In the genomic region with DNA sequence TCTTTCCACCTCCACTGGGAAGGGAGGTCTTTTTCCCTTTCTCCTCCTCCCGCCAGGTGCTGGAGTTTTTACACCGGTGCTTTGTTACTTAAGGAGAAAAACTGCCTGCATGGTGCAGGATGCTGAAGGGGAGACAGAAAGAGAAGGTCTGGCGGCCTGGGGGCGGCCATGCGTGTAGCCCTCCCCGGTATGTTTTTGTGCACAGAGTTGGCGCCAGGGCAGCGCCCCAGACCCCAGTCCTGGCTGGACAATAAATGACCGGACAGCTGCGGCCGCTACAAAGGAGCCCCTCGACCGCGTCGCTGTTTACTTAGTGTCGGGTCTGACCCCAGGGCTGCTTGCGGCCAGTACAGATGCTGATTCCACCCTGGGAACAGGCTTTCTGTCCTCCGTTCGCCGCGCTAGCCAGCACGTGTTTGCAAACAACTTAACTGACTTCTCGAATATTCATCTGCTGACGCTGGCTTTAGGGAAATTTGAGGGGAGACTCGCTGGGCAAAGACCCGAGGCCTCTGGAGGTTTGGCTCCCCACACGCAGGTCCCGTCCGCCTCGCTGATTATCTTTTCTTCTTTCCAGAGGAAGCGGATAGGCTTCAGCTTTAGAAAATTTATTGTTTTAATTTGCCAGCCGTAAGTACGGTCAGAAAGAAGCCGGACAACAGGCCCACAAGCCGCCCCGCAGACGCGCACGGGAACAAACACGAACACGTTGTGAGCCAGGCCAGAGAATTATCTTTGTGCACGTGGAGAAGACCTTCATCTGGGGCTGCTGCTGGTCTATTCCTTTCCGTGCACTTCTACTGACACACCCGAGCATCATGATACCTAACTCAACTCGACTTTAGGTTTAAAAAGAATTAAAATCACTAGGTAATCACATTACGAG, we compare ENCODE assay signal across 19 cellular contexts. TPM values are rescaled to one million over a fixed set of nuclear protein-coding genes. Genes with fewer than 3 reads are reported as not detected.
"Had no signal": no experiment of that assay in that cellular context is flagged by ENCODE, and none has a peak within 500 bp of the region (broad histone marks: within the 10 kb centered on the region; RNA-seq: fewer than 3 reads in every experiment).

No MANE protein-coding gene starts in this region.

- ATAC-seq: activated CD4-positive, alpha-beta T cell treated with anti-CD3 and anti-CD28 coated beads for 36 hours; esophagus mucosa; stimulated activated naive CD8-positive, alpha-beta T cell treated with anti-CD3 and anti-CD28 coated beads, Interleukin-15, amount 100 ng/mL, for 72 hours had no signal

- H3K4me1 ChIP-seq: adrenal gland, testis had no signal

- H3K4me3 ChIP-seq: adrenal gland, testis had no signal

- DNase-seq: activated CD4-positive, alpha-beta T cell treated with anti-CD3 and anti-CD28 coated beads for 36 hours; activated CD8-positive, alpha-beta memory T cell treated with anti-CD3 and anti-CD28 coated beads for 24 hours; activated naive CD4-positive, alpha-beta T cell treated with anti-CD3 and anti-CD28 coated beads, Interleukin-2, amount 50 U/mL, for 16 hours; adrenal gland; central memory CD4-positive, alpha-beta T cell; head of caudate nucleus; kidney; stimulated activated CD4-positive, alpha-beta T cell treated with anti-CD3 and anti-CD28 coated beads, Interleukin-4, amount 100 ng/mL, for 4 hours; stimulated activated naive CD8-positive, alpha-beta T cell treated with anti-CD3 and anti-CD28 coated beads, Interleukin-15, amount 100 ng/mL, for 72 hours; testis had no signal

- H3K27me3 ChIP-seq: testis had no signal

- FAIRE-seq: kidney had no signal

- H3K36me3 ChIP-seq: adrenal gland had no signal

- H3K9me3 ChIP-seq: adrenal gland, testis had no signal

- H3K4me3 Mint-ChIP-seq: activated CD4-positive, alpha-beta T cell treated with anti-CD3 and anti-CD28 coated beads for 36 hours; dendritic cell treated with granulocyte-macrophage colony-stimulating factor and Interleukin-4, amounts not matched to agents 40 ng/mL and 50 ng/mL, for 4 days; mesothelial cell of epicardium; stimulated activated naive CD8-positive, alpha-beta T cell treated with anti-CD3 and anti-CD28 coated beads, Interleukin-15, amount 100 ng/mL, for 72 hours had no signal

- H3K9me3 Mint-ChIP-seq: dendritic cell treated with granulocyte-macrophage colony-stimulating factor and Interleukin-4, amounts not matched to agents 40 ng/mL and 50 ng/mL, for 4 days; mesothelial cell of epicardium had no signal

- H3K27ac ChIP-seq: adrenal gland, testis, VCaP had no signal

- H3K27ac Mint-ChIP-seq: activated CD4-positive, alpha-beta T cell treated with anti-CD3 and anti-CD28 coated beads for 36 hours; dendritic cell treated with granulocyte-macrophage colony-stimulating factor and Interleukin-4, amounts not matched to agents 40 ng/mL and 50 ng/mL, for 4 days; mesothelial cell of epicardium; stimulated activated naive CD8-positive, alpha-beta T cell treated with anti-CD3 and anti-CD28 coated beads, Interleukin-15, amount 100 ng/mL, for 72 hours had no signal

- H3K36me3 Mint-ChIP-seq: mesothelial cell of epicardium had no signal

RNA-seq across cellular contexts. Expression of gene ZIC4, which starts 46.9 kb away (rescaled TPM):
- total RNA-seq: activated CD4-positive, alpha-beta T cell treated with anti-CD3 and anti-CD28 coated beads for 36 hours; adrenal gland; esophagus mucosa; fibroblast of villous mesenchyme; kidney; liver; mesothelial cell of epicardium; omental fat pad; SK-MEL-5; ureter had no signal

RNA-seq across cellular contexts. Expression of gene ZIC1, which starts 49.7 kb away (rescaled TPM):
- total RNA-seq: activated CD4-positive, alpha-beta T cell treated with anti-CD3 and anti-CD28 coated beads for 36 hours; fibroblast of villous mesenchyme; kidney; liver; omental fat pad; ureter had no signal
